ENCODE assay signal across 1 cellular context in the genomic region with DNA sequence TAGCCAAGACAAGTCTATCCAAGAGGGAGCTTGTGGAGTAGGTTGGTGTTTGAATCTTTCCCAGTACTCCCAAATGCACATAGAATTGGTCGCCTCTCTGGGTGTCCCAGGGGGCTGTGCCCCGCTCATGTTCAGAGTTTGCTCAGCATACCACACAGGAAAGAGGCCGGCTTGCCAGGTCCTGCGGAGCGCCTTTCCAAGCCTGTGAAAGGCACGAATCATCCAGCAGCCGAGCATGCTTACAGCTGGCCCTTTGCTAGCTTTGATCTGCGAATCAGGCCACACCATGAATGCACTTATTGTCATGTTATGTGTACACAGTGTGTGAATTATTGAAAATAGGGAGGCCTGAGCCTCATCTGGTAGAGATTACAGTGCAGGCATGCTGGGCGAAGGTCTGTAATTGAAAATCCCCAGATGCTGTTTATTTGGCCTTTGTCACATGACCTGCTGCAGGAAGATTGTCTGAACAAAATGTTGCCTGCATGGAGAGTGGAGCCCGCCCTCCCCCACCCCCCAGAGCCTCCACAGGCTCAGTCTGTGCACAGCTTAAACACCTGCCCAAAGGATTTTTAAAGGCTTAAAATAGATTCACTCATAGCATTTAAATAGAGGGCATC.
A peak's percentile ranks its signal among the peaks of the same experiment; 100 is the strongest.
TF ChIP-seq lines count a peak whose summit lies in the region.

No MANE protein-coding gene starts in this region.

TF ChIP-seq in HepG2, 621 proteins besides CTCF, POLR2A, EP300 and RAD21 (continued from another document and continues in another):
- TF ChIP-seq, protein P1, sequence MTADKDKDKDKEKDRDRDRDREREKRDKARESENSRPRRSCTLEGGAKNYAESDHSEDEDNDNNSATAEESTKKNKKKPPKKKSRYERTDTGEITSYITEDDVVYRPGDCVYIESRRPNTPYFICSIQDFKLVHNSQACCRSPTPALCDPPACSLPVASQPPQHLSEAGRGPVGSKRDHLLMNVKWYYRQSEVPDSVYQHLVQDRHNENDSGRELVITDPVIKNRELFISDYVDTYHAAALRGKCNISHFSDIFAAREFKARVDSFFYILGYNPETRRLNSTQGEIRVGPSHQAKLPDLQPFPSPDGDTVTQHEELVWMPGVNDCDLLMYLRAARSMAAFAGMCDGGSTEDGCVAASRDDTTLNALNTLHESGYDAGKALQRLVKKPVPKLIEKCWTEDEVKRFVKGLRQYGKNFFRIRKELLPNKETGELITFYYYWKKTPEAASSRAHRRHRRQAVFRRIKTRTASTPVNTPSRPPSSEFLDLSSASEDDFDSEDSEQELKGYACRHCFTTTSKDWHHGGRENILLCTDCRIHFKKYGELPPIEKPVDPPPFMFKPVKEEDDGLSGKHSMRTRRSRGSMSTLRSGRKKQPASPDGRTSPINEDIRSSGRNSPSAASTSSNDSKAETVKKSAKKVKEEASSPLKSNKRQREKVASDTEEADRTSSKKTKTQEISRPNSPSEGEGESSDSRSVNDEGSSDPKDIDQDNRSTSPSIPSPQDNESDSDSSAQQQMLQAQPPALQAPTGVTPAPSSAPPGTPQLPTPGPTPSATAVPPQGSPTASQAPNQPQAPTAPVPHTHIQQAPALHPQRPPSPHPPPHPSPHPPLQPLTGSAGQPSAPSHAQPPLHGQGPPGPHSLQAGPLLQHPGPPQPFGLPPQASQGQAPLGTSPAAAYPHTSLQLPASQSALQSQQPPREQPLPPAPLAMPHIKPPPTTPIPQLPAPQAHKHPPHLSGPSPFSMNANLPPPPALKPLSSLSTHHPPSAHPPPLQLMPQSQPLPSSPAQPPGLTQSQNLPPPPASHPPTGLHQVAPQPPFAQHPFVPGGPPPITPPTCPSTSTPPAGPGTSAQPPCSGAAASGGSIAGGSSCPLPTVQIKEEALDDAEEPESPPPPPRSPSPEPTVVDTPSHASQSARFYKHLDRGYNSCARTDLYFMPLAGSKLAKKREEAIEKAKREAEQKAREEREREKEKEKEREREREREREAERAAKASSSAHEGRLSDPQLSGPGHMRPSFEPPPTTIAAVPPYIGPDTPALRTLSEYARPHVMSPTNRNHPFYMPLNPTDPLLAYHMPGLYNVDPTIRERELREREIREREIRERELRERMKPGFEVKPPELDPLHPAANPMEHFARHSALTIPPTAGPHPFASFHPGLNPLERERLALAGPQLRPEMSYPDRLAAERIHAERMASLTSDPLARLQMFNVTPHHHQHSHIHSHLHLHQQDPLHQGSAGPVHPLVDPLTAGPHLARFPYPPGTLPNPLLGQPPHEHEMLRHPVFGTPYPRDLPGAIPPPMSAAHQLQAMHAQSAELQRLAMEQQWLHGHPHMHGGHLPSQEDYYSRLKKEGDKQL (CRISPR knock-in tag; IDR thresholded peaks at IDR 0.05; ENCODE audit: low read depth), result peak; percentile 91
- TF ChIP-seq ZNF616 (CRISPR knock-in tag; IDR thresholded peaks at IDR 0.05; ENCODE audit: low read depth), result no peak
- no peak for TF ChIP-seq NRL (CRISPR knock-in tag; IDR thresholded peaks at IDR 0.05; ENCODE audit: borderline replicate concordance)
- TF ChIP-seq MEIS1 (CRISPR knock-in tag; IDR thresholded peaks at IDR 0.05; ENCODE audit: borderline replicate concordance), result no peak
- TF ChIP-seq, protein P2, sequence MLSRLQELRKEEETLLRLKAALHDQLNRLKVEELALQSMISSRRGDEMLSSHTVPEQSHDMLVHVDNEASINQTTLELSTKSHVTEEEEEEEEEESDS (CRISPR knock-in tag; IDR thresholded peaks at IDR 0.05; ENCODE audit: borderline replicate concordance), result no peak
- TF ChIP-seq ZFAT (CRISPR knock-in tag; conservative IDR thresholded peaks at IDR 0.05), result no peak
- TF ChIP-seq, protein P3, sequence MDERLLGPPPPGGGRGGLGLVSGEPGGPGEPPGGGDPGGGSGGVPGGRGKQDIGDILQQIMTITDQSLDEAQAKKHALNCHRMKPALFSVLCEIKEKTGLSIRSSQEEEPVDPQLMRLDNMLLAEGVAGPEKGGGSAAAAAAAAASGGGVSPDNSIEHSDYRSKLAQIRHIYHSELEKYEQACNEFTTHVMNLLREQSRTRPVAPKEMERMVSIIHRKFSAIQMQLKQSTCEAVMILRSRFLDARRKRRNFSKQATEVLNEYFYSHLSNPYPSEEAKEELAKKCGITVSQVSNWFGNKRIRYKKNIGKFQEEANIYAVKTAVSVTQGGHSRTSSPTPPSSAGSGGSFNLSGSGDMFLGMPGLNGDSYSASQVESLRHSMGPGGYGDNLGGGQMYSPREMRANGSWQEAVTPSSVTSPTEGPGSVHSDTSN (CRISPR knock-in tag; IDR thresholded peaks at IDR 0.05), result 0 out of 2 replicates have a peak, but pooled peaks have one; percentile 10
- TF ChIP-seq, protein P4, sequence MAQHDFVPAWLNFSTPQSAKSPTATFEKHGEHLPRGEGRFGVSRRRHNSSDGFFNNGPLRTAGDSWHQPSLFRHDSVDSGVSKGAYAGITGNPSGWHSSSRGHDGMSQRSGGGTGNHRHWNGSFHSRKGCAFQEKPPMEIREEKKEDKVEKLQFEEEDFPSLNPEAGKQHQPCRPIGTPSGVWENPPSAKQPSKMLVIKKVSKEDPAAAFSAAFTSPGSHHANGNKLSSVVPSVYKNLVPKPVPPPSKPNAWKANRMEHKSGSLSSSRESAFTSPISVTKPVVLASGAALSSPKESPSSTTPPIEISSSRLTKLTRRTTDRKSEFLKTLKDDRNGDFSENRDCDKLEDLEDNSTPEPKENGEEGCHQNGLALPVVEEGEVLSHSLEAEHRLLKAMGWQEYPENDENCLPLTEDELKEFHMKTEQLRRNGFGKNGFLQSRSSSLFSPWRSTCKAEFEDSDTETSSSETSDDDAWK (CRISPR knock-in tag; IDR thresholded peaks at IDR 0.05), result no peak
- no peak for TF ChIP-seq ZNF724P (CRISPR knock-in tag; IDR thresholded peaks at IDR 0.05; ENCODE audit: borderline replicate concordance)
- TF ChIP-seq ZNF24 (IDR thresholded peaks at IDR 0.05), result no peak
- TF ChIP-seq HNRNPH1 (optimal IDR thresholded peaks at IDR 0.05; ENCODE audit: low read depth, low read length), result no peak
- TF ChIP-seq, protein P5, sequence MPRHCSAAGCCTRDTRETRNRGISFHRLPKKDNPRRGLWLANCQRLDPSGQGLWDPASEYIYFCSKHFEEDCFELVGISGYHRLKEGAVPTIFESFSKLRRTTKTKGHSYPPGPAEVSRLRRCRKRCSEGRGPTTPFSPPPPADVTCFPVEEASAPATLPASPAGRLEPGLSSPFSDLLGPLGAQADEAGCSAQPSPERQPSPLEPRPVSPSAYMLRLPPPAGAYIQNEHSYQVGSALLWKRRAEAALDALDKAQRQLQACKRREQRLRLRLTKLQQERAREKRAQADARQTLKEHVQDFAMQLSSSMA (CRISPR knock-in tag; IDR thresholded peaks at IDR 0.05), result no peak
- no peak for TF ChIP-seq ZNF354B (CRISPR knock-in tag; IDR thresholded peaks at IDR 0.05)
- peak; percentile 76 for TF ChIP-seq ZNF335 (CRISPR knock-in tag; IDR thresholded peaks at IDR 0.05)
- TF ChIP-seq ZNF672 (CRISPR knock-in tag; IDR thresholded peaks at IDR 0.05), result no peak
- TF ChIP-seq HNF4A (CRISPR knock-in tag; IDR thresholded peaks at IDR 0.05), result peak; percentile 80
- TF ChIP-seq, protein P6, sequence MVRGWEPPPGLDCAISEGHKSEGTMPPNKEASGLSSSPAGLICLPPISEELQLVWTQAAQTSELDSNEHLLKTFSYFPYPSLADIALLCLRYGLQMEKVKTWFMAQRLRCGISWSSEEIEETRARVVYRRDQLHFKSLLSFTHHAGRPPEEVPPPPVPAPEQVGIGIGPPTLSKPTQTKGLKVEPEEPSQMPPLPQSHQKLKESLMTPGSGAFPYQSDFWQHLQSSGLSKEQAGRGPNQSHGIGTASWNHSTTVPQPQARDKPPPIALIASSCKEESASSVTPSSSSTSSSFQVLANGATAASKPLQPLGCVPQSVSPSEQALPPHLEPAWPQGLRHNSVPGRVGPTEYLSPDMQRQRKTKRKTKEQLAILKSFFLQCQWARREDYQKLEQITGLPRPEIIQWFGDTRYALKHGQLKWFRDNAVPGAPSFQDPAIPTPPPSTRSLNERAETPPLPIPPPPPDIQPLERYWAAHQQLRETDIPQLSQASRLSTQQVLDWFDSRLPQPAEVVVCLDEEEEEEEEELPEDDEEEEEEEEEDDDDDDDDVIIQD (CRISPR knock-in tag; IDR thresholded peaks at IDR 0.05; ENCODE audit: low read depth), result peak; percentile 68
- peak; percentile 14; the same call in 1 of the 2 replicates for TF ChIP-seq SMC3 (IDR thresholded peaks at IDR 0.05; ENCODE audit: low read length)
- TF ChIP-seq RAD51 (IDR thresholded peaks at IDR 0.05; ENCODE audit: borderline replicate concordance), result no peak
- TF ChIP-seq, protein P7, sequence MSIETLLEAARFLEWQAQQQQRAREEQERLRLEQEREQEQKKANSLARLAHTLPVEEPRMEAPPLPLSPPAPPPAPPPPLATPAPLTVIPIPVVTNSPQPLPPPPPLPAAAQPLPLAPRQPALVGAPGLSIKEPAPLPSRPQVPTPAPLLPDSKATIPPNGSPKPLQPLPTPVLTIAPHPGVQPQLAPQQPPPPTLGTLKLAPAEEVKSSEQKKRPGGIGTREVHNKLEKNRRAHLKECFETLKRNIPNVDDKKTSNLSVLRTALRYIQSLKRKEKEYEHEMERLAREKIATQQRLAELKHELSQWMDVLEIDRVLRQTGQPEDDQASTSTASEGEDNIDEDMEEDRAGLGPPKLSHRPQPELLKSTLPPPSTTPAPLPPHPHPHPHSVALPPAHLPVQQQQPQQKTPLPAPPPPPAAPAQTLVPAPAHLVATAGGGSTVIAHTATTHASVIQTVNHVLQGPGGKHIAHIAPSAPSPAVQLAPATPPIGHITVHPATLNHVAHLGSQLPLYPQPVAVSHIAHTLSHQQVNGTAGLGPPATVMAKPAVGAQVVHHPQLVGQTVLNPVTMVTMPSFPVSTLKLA (IDR thresholded peaks at IDR 0.05), result peak; percentile 51; the same call in 1 of the 2 replicates
- TF ChIP-seq, protein P8, sequence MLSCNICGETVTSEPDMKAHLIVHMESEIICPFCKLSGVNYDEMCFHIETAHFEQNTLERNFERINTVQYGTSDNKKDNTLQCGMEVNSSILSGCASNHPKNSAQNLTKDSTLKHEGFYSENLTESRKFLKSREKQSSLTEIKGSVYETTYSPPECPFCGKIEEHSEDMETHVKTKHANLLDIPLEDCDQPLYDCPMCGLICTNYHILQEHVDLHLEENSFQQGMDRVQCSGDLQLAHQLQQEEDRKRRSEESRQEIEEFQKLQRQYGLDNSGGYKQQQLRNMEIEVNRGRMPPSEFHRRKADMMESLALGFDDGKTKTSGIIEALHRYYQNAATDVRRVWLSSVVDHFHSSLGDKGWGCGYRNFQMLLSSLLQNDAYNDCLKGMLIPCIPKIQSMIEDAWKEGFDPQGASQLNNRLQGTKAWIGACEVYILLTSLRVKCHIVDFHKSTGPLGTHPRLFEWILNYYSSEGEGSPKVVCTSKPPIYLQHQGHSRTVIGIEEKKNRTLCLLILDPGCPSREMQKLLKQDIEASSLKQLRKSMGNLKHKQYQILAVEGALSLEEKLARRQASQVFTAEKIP (CRISPR knock-in tag; IDR thresholded peaks at IDR 0.05; ENCODE audit: borderline replicate concordance), result no peak
- TF ChIP-seq ZNF737 (CRISPR knock-in tag; IDR thresholded peaks at IDR 0.05; ENCODE audit: borderline replicate concordance), result no peak
- TF ChIP-seq RBAK (CRISPR knock-in tag; IDR thresholded peaks at IDR 0.05), result no peak
- TF ChIP-seq ZNF12 (CRISPR knock-in tag; IDR thresholded peaks at IDR 0.05), result peak; percentile 56; the same call in 1 of the 2 replicates
- no peak for TF ChIP-seq THYN1 (CRISPR knock-in tag; IDR thresholded peaks at IDR 0.05; ENCODE audit: borderline replicate concordance, low read depth)
- TF ChIP-seq, protein P9, sequence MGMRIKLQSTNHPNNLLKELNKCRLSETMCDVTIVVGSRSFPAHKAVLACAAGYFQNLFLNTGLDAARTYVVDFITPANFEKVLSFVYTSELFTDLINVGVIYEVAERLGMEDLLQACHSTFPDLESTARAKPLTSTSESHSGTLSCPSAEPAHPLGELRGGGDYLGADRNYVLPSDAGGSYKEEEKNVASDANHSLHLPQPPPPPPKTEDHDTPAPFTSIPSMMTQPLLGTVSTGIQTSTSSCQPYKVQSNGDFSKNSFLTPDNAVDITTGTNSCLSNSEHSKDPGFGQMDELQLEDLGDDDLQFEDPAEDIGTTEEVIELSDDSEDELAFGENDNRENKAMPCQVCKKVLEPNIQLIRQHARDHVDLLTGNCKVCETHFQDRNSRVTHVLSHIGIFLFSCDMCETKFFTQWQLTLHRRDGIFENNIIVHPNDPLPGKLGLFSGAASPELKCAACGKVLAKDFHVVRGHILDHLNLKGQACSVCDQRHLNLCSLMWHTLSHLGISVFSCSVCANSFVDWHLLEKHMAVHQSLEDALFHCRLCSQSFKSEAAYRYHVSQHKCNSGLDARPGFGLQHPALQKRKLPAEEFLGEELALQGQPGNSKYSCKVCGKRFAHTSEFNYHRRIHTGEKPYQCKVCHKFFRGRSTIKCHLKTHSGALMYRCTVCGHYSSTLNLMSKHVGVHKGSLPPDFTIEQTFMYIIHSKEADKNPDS (CRISPR knock-in tag; IDR thresholded peaks at IDR 0.05), result no peak
- no peak for TF ChIP-seq NR2F1 (CRISPR knock-in tag; IDR thresholded peaks at IDR 0.05)
- no peak for TF ChIP-seq ZNF44 (CRISPR knock-in tag; IDR thresholded peaks at IDR 0.05)
- TF ChIP-seq, protein P10, sequence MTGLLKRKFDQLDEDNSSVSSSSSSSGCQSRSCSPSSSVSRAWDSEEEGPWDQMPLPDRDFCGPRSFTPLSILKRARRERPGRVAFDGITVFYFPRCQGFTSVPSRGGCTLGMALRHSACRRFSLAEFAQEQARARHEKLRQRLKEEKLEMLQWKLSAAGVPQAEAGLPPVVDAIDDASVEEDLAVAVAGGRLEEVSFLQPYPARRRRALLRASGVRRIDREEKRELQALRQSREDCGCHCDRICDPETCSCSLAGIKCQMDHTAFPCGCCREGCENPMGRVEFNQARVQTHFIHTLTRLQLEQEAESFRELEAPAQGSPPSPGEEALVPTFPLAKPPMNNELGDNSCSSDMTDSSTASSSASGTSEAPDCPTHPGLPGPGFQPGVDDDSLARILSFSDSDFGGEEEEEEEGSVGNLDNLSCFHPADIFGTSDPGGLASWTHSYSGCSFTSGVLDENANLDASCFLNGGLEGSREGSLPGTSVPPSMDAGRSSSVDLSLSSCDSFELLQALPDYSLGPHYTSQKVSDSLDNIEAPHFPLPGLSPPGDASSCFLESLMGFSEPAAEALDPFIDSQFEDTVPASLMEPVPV (CRISPR knock-in tag; IDR thresholded peaks at IDR 0.05), result peak; percentile 73; the same call in 1 of the 2 replicates
- 0 out of 2 replicates have a peak, but pooled peaks have one; percentile 31 for TF ChIP-seq ZKSCAN1 (IDR thresholded peaks at IDR 0.05; ENCODE audit: low read length)
- TF ChIP-seq GZF1 (CRISPR knock-in tag; IDR thresholded peaks at IDR 0.05), result no peak
- TF ChIP-seq ZNF781 (CRISPR knock-in tag; IDR thresholded peaks at IDR 0.05; ENCODE audit: borderline replicate concordance, not compliant biosample characterization), result no peak
- no peak for TF ChIP-seq SP1 (IDR thresholded peaks at IDR 0.05)
- peak; percentile 38; the same call in 1 of the 2 replicates for TF ChIP-seq SP1 (CRISPR knock-in tag; IDR thresholded peaks at IDR 0.05)
- TF ChIP-seq KLF12 (CRISPR knock-in tag; IDR thresholded peaks at IDR 0.05; ENCODE audit: borderline replicate concordance), result no peak
- TF ChIP-seq ZNF543 (CRISPR knock-in tag; IDR thresholded peaks at IDR 0.05), result no peak
- TF ChIP-seq ZNF317 (CRISPR knock-in tag; IDR thresholded peaks at IDR 0.05), result no peak
- TF ChIP-seq ZNF326 (CRISPR knock-in tag; IDR thresholded peaks at IDR 0.05; ENCODE audit: borderline replicate concordance), result no peak
- peak; percentile 60 for TF ChIP-seq ZNF124 (CRISPR knock-in tag; IDR thresholded peaks at IDR 0.05)
- peak; percentile 61; the same call in 1 of the 2 replicates for TF ChIP-seq SIX4 (CRISPR knock-in tag; IDR thresholded peaks at IDR 0.05)
- peak; percentile 90 for TF ChIP-seq BORCS8-MEF2B (CRISPR knock-in tag; IDR thresholded peaks at IDR 0.05)
